In the genomic region with DNA sequence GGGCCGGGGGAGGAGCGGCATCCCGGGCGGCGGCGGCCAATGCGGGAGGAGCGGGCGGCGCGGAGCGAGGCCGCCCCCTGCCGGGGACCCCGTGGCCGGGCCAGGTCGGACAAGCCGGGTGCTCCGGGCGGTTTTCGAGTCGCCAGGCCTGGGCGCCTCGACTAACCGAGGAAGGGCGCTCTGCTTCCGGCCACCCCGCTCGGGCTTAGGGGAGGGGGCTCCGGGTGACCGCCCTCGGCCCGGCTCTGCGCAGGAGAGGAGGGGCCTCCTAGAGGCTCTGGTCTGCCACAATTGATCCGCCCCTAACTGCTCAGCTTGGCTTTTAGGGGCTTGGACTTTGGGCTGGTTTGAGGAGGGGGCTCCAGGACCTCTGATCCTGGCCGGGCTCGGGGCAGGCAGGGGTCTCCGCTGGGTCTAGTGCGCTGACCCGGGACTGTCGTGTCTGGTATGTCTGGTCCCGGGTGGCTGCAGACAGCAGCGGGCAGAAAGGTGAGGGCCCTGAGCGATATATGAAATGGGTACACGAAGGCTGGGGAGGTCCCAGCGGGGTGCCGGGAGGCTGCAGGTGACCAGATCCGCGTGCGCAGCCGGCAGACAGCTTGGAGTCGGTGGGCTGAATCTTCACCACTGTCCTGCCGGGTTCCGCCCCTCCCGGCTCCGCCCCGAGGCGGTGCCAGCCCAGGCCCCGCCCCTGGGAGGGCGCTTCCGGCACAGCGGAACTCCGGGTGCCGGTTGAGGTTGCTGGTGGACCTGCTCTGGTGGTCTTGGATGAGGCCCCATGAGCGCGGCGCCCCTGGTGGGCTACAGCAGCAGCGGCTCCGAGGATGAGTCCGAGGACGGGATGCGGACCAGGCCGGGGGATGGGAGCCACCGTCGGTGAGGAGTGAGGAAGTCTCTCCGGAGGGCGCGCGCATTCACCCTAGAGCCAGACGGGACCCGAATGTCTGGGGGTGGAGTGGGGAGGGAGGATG, we compare ENCODE assay signal across 1 cellular context.
TF ChIP-seq lines count a peak whose summit lies in the region.

A gene with protein sequence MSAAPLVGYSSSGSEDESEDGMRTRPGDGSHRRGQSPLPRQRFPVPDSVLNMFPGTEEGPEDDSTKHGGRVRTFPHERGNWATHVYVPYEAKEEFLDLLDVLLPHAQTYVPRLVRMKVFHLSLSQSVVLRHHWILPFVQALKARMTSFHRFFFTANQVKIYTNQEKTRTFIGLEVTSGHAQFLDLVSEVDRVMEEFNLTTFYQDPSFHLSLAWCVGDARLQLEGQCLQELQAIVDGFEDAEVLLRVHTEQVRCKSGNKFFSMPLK (plus strand): TSS at position 702 of the 971 bp plus-strand sequence. CDS start 77 bp downstream, at position 779.

TF ChIP-seq in HepG2, 621 proteins besides CTCF, POLR2A, EP300 and RAD21 (continued from another document and continues in another):
- TF ChIP-seq, protein P1, sequence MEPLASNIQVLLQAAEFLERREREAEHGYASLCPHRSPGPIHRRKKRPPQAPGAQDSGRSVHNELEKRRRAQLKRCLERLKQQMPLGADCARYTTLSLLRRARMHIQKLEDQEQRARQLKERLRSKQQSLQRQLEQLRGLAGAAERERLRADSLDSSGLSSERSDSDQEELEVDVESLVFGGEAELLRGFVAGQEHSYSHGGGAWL (CRISPR knock-in tag; IDR thresholded peaks at IDR 0.05), result peak; percentile 9; the same call in 1 of the 2 replicates
- TF ChIP-seq, protein P2, sequence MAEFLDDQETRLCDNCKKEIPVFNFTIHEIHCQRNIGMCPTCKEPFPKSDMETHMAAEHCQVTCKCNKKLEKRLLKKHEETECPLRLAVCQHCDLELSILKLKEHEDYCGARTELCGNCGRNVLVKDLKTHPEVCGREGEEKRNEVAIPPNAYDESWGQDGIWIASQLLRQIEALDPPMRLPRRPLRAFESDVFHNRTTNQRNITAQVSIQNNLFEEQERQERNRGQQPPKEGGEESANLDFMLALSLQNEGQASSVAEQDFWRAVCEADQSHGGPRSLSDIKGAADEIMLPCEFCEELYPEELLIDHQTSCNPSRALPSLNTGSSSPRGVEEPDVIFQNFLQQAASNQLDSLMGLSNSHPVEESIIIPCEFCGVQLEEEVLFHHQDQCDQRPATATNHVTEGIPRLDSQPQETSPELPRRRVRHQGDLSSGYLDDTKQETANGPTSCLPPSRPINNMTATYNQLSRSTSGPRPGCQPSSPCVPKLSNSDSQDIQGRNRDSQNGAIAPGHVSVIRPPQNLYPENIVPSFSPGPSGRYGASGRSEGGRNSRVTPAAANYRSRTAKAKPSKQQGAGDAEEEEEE (CRISPR knock-in tag; IDR thresholded peaks at IDR 0.05; ENCODE audit: borderline replicate concordance), result no peak
- TF ChIP-seq ZNF24 (IDR thresholded peaks at IDR 0.05) (no peak), TRIM24 (CRISPR knock-in tag; IDR thresholded peaks at IDR 0.05) (no peak), CBX2 (IDR thresholded peaks at IDR 0.05; ENCODE audit: low read depth, low read length) (no peak), CBX2 (CRISPR knock-in tag; IDR thresholded peaks at IDR 0.05; ENCODE audit: low read depth) (no peak), ZNF383 (CRISPR knock-in tag; IDR thresholded peaks at IDR 0.05; ENCODE audit: borderline replicate concordance) (no peak), MTF2 (CRISPR knock-in tag; IDR thresholded peaks at IDR 0.05; ENCODE audit: borderline replicate concordance) (peak; percentile 55; the same call in 1 of the 2 replicates), NFIB (CRISPR knock-in tag; IDR thresholded peaks at IDR 0.05; ENCODE audit: borderline replicate concordance) (no peak), ZFP90 (CRISPR knock-in tag; IDR thresholded peaks at IDR 0.05; ENCODE audit: borderline replicate concordance) (peak; percentile 80; the same call in 1 of the 2 replicates), ZNF292 (CRISPR knock-in tag; IDR thresholded peaks at IDR 0.05; ENCODE audit: borderline replicate concordance, low read depth) (peak; percentile 47; the same call in 1 of the 2 replicates), NFIC (IDR thresholded peaks at IDR 0.05; ENCODE audit: low read length) (no peak), ZNF543 (CRISPR knock-in tag; IDR thresholded peaks at IDR 0.05) (peak; percentile 96), U2AF2 (IDR thresholded peaks at IDR 0.05; ENCODE audit: low read depth, low read length) (no peak), ZBTB8A (CRISPR knock-in tag; IDR thresholded peaks at IDR 0.05; ENCODE audit: borderline replicate concordance, low read depth) (peak; percentile 84; the same call in 1 of the 2 replicates), ZSCAN12 (CRISPR knock-in tag; IDR thresholded peaks at IDR 0.05) (0 out of 2 replicates have a peak, but pooled peaks have one; percentile 59), ZNF44 (CRISPR knock-in tag; IDR thresholded peaks at IDR 0.05) (0 out of 2 replicates have a peak, but pooled peaks have one; percentile 56), ZNF251 (CRISPR knock-in tag; IDR thresholded peaks at IDR 0.05) (no peak), SNRNP70 (IDR thresholded peaks at IDR 0.05; ENCODE audit: low read depth, low read length) (no peak), NR2C2 (CRISPR knock-in tag; IDR thresholded peaks at IDR 0.05; ENCODE audit: borderline replicate concordance) (peak; percentile 53; the same call in 1 of the 2 replicates), TBP (CRISPR knock-in tag; IDR thresholded peaks at IDR 0.05) (no peak), SYNCRIP (IDR thresholded peaks at IDR 0.05; ENCODE audit: insufficient read depth, low read depth, low read length) (no peak), ZBTB7A (CRISPR knock-in tag; IDR thresholded peaks at IDR 0.05) (peak; percentile 85), ATRX (CRISPR knock-in tag; IDR thresholded peaks at IDR 0.05; ENCODE audit: borderline replicate concordance) (no peak), ZNF569 (CRISPR knock-in tag; IDR thresholded peaks at IDR 0.05; ENCODE audit: borderline replicate concordance) (no peak), FOXC1 (CRISPR knock-in tag; IDR thresholded peaks at IDR 0.05; ENCODE audit: borderline replicate concordance) (no peak; the same call in 1 of the 2 replicates), HNRNPK (IDR thresholded peaks at IDR 0.05; ENCODE audit: low read depth, low read length, poor library complexity, severe bottlenecking) (peak; percentile 56), TEAD3 (CRISPR knock-in tag; optimal IDR thresholded peaks at IDR 0.05; ENCODE audit: borderline replicate concordance) (peak; percentile 36), MEIS2 (CRISPR knock-in tag; IDR thresholded peaks at IDR 0.05) (peak; percentile 80), ZNF616 (CRISPR knock-in tag; IDR thresholded peaks at IDR 0.05; ENCODE audit: low read depth) (0 out of 2 replicates have a peak, but pooled peaks have one; percentile 12), ATF1 (CRISPR knock-in tag; IDR thresholded peaks at IDR 0.05) (no peak), ZBTB38 (CRISPR knock-in tag; IDR thresholded peaks at IDR 0.05) (peak; percentile 56)
- TF ChIP-seq, protein P3, sequence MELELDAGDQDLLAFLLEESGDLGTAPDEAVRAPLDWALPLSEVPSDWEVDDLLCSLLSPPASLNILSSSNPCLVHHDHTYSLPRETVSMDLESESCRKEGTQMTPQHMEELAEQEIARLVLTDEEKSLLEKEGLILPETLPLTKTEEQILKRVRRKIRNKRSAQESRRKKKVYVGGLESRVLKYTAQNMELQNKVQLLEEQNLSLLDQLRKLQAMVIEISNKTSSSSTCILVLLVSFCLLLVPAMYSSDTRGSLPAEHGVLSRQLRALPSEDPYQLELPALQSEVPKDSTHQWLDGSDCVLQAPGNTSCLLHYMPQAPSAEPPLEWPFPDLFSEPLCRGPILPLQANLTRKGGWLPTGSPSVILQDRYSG (CRISPR knock-in tag; IDR thresholded peaks at IDR 0.05), result peak; percentile 58; the same call in 1 of the 2 replicates
- TF ChIP-seq, protein P4, sequence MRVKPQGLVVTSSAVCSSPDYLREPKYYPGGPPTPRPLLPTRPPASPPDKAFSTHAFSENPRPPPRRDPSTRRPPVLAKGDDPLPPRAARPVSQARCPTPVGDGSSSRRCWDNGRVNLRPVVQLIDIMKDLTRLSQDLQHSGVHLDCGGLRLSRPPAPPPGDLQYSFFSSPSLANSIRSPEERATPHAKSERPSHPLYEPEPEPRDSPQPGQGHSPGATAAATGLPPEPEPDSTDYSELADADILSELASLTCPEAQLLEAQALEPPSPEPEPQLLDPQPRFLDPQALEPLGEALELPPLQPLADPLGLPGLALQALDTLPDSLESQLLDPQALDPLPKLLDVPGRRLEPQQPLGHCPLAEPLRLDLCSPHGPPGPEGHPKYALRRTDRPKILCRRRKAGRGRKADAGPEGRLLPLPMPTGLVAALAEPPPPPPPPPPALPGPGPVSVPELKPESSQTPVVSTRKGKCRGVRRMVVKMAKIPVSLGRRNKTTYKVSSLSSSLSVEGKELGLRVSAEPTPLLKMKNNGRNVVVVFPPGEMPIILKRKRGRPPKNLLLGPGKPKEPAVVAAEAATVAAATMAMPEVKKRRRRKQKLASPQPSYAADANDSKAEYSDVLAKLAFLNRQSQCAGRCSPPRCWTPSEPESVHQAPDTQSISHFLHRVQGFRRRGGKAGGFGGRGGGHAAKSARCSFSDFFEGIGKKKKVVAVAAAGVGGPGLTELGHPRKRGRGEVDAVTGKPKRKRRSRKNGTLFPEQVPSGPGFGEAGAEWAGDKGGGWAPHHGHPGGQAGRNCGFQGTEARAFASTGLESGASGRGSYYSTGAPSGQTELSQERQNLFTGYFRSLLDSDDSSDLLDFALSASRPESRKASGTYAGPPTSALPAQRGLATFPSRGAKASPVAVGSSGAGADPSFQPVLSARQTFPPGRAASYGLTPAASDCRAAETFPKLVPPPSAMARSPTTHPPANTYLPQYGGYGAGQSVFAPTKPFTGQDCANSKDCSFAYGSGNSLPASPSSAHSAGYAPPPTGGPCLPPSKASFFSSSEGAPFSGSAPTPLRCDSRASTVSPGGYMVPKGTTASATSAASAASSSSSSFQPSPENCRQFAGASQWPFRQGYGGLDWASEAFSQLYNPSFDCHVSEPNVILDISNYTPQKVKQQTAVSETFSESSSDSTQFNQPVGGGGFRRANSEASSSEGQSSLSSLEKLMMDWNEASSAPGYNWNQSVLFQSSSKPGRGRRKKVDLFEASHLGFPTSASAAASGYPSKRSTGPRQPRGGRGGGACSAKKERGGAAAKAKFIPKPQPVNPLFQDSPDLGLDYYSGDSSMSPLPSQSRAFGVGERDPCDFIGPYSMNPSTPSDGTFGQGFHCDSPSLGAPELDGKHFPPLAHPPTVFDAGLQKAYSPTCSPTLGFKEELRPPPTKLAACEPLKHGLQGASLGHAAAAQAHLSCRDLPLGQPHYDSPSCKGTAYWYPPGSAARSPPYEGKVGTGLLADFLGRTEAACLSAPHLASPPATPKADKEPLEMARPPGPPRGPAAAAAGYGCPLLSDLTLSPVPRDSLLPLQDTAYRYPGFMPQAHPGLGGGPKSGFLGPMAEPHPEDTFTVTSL (CRISPR knock-in tag; IDR thresholded peaks at IDR 0.05; ENCODE audit: borderline replicate concordance), result peak; percentile 6; the same call in 1 of the 2 replicates
- TF ChIP-seq, protein P5, sequence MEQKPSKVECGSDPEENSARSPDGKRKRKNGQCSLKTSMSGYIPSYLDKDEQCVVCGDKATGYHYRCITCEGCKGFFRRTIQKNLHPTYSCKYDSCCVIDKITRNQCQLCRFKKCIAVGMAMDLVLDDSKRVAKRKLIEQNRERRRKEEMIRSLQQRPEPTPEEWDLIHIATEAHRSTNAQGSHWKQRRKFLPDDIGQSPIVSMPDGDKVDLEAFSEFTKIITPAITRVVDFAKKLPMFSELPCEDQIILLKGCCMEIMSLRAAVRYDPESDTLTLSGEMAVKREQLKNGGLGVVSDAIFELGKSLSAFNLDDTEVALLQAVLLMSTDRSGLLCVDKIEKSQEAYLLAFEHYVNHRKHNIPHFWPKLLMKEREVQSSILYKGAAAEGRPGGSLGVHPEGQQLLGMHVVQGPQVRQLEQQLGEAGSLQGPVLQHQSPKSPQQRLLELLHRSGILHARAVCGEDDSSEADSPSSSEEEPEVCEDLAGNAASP (CRISPR knock-in tag; IDR thresholded peaks at IDR 0.05; ENCODE audit: borderline replicate concordance), result 0 out of 2 replicates have a peak, but pooled peaks have one; percentile 10
- TF ChIP-seq, protein P6, sequence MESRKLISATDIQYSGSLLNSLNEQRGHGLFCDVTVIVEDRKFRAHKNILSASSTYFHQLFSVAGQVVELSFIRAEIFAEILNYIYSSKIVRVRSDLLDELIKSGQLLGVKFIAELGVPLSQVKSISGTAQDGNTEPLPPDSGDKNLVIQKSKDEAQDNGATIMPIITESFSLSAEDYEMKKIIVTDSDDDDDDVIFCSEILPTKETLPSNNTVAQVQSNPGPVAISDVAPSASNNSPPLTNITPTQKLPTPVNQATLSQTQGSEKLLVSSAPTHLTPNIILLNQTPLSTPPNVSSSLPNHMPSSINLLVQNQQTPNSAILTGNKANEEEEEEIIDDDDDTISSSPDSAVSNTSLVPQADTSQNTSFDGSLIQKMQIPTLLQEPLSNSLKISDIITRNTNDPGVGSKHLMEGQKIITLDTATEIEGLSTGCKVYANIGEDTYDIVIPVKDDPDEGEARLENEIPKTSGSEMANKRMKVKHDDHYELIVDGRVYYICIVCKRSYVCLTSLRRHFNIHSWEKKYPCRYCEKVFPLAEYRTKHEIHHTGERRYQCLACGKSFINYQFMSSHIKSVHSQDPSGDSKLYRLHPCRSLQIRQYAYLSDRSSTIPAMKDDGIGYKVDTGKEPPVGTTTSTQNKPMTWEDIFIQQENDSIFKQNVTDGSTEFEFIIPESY (CRISPR knock-in tag; IDR thresholded peaks at IDR 0.05), result 0 out of 2 replicates have a peak, but pooled peaks have one; percentile 9
- TF ChIP-seq, protein P7, sequence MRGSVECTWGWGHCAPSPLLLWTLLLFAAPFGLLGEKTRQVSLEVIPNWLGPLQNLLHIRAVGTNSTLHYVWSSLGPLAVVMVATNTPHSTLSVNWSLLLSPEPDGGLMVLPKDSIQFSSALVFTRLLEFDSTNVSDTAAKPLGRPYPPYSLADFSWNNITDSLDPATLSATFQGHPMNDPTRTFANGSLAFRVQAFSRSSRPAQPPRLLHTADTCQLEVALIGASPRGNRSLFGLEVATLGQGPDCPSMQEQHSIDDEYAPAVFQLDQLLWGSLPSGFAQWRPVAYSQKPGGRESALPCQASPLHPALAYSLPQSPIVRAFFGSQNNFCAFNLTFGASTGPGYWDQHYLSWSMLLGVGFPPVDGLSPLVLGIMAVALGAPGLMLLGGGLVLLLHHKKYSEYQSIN (CRISPR knock-in tag; IDR thresholded peaks at IDR 0.05; ENCODE audit: borderline replicate concordance), result no peak
- TF ChIP-seq, protein P8, sequence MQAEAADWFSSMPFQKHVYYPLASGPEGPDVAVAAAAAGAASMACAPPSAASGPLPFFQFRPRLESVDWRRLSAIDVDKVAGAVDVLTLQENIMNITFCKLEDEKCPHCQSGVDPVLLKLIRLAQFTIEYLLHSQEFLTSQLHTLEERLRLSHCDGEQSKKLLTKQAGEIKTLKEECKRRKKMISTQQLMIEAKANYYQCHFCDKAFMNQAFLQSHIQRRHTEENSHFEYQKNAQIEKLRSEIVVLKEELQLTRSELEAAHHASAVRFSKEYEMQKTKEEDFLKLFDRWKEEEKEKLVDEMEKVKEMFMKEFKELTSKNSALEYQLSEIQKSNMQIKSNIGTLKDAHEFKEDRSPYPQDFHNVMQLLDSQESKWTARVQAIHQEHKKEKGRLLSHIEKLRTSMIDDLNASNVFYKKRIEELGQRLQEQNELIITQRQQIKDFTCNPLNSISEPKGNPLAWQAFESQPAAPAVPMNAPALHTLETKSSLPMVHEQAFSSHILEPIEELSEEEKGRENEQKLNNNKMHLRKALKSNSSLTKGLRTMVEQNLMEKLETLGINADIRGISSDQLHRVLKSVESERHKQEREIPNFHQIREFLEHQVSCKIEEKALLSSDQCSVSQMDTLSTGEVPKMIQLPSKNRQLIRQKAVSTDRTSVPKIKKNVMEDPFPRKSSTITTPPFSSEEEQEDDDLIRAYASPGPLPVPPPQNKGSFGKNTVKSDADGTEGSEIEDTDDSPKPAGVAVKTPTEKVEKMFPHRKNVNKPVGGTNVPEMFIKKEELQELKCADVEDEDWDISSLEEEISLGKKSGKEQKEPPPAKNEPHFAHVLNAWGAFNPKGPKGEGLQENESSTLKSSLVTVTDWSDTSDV (CRISPR knock-in tag; IDR thresholded peaks at IDR 0.05), result peak; percentile 97; the same call in 1 of the 2 replicates
